28 cellular contexts compared by ENCODE assay signal in genomic region chr16:81067166-81067565, GRCh38. TPM values are rescaled to one million over a fixed set of nuclear protein-coding genes. Genes with fewer than 3 reads are reported as not detected.
DNase-seq lines count a peak whose midpoint lies in the region; ATAC-seq, FAIRE-seq and TF ChIP-seq lines count a peak whose summit lies in the region.
"Had no signal": no experiment of that assay in that cellular context is flagged by ENCODE, and none has a peak within 500 bp of the region (broad histone marks: within the 10 kb centered on the region; RNA-seq: fewer than 3 reads in every experiment).

No MANE protein-coding gene starts in this region.

- H3K27ac ChIP-seq in C4-2B (peak overlapping the region; percentile 88), VCaP (peak overlapping the region; percentile 79), prostate gland (peak overlapping the region; percentile 13 to 59), pancreas (no peak overlapping the region)
- H3K27ac ChIP-seq: GM23248, HL-60, KMS-11, SJCRH30 had no signal

- peak; percentile 5 for DNase-seq in fibroblast of the conjunctiva (ENCODE audit: low read depth)
- DNase-seq in prostate gland (ENCODE audit: low spot score): no peak
- no peak for DNase-seq in pancreas
- DNase-seq in activated effector memory CD4-positive, alpha-beta T cell treated with Interleukin-2 at 50 U/mL for 16 hours: no peak
- no peak for DNase-seq in T-cell
- DNase-seq: 8988T; ACHN; CD4-positive, alpha-beta T cell; DMS53; GM23248; H7; NCI-H1092 treated with DMSO at 0.1 percent for 48 hours; NCI-H1436; NCI-H187; NCI-H2171 treated with DMSO at 0.1 percent for 48 hours; NCI-H345; NCI-H524; NCI-H748 treated with DMSO at 0.1 percent for 48 hours; SJCRH30 had no signal

- TF ChIP-seq CTCF in C4-2B (conservative IDR thresholded peaks at IDR 0.05) (no peak), VCaP (conservative IDR thresholded peaks at IDR 0.05) (no peak), prostate gland (IDR thresholded peaks at IDR 0.05) (no peak), pancreas (IDR thresholded peaks at IDR 0.05) (no peak)

- no peak for FAIRE-seq in pancreas (lab: Jason Lieb, UNC)
- FAIRE-seq: D721Med, G401.6, RCC 7860 had no signal

- no peak for TF ChIP-seq POLR2A in prostate gland (IDR thresholded peaks at IDR 0.05)

- H3K27me3 Mint-ChIP-seq in T-cell: peaks cover 0 to 1% of the 10 kb centered on the region in 2 donors
- H3K27me3 Mint-ChIP-seq: CD4-positive, alpha-beta T cell; IgD-negative memory B cell had no signal

- H3K36me3 ChIP-seq in prostate gland (no peaks in the 10 kb centered on the region), pancreas (no peaks in the 10 kb centered on the region)
- H3K36me3 ChIP-seq: SJCRH30 had no signal

- intact Hi-C loops in prostate gland (cut with DNase I) (no loop called here), pancreas (cut with DNase I) (no loop called here)

- CTCF ChIA-PET in T-cell (lab: Charles Lee): interaction anchor here in 1 of 2 donors (1.4 kb wide), 1 partner anchor 10 kb away, joined by 3 read pairs; the partner anchor contains the start of gene C16orf46

- POLR2A ChIA-PET in T-cell (lab: Charles Lee): no interaction called here

- H3K4me3 ChIP-seq in prostate gland (no peak overlapping the region), pancreas (no peak overlapping the region)
- H3K4me3 ChIP-seq: GM23248, SJCRH30 had no signal

- no peaks in the 10 kb centered on the region for H3K9me3 Mint-ChIP-seq in T-cell
- H3K9me3 Mint-ChIP-seq: CD4-positive, alpha-beta T cell; IgD-negative memory B cell had no signal

- H3K4me1 Mint-ChIP-seq in T-cell: no peaks in the 10 kb centered on the region

- H3K4me1 ChIP-seq in prostate gland (replicated peaks): no peaks in the 10 kb centered on the region
- no peaks in the 10 kb centered on the region for H3K4me1 ChIP-seq in pancreas
- H3K4me1 ChIP-seq: SJCRH30 had no signal

- H3K27me3 ChIP-seq in prostate gland (replicated peaks; ENCODE audit: insufficient read depth) (no peaks in the 10 kb centered on the region), pancreas (no peaks in the 10 kb centered on the region)
- H3K27me3 ChIP-seq: SJCRH30 had no signal

- 15% methylated on average over 1 of the region's 1 CpG for WGBS in prostate gland
- WGBS in pancreas, 2 donors: 93 to 94% methylated on average over 1 of the region's 1 CpG

- no peak overlapping the region for H3K27ac Mint-ChIP-seq in T-cell
- H3K27ac Mint-ChIP-seq: CD4-positive, alpha-beta T cell; IgD-negative memory B cell had no signal

- H3K9me3 ChIP-seq in prostate gland: no peaks in the 10 kb centered on the region
- no peaks in the 10 kb centered on the region for H3K9me3 ChIP-seq in pancreas
- H3K9me3 ChIP-seq: SJCRH30 had no signal

- no peaks in the 10 kb centered on the region for H3K36me3 Mint-ChIP-seq in T-cell

- no peak for ATAC-seq in pancreas
- ATAC-seq in T-cell (replicated peaks in 1 of 4): no peak
- ATAC-seq: Right ventricle myocardium inferior had no signal

- no peak overlapping the region for H3K4me3 Mint-ChIP-seq in T-cell
- H3K4me3 Mint-ChIP-seq: CD4-positive, alpha-beta T cell; IgD-negative memory B cell had no signal

RNA-seq across cellular contexts. Expression of gene C16orf46, which starts 9.9 kb away (rescaled TPM):
- total RNA-seq in prostate gland (10 to 100 TPM in 1 of 2 donors, 1 to 10 TPM in 1; 3.9 to 15.7 TPM), pancreas (under 1 TPM in 5 of 6 donors, not detected in 1; 0.08 to 0.81 (median 0.20) TPM), T-cell (under 1 TPM in 4 of 5 donors, not detected in 1; 0.26 to 0.96 (median 0.36) TPM)
- 1 to 10 TPM in 1 of 2 donors, under 1 TPM in 1; 0.84 to 1.4 TPM for polyA plus RNA-seq in pancreas
- polyA plus RNA-seq: IgD-negative memory B cell had no signal

RNA-seq across cellular contexts. Expression of gene GCSH, which starts 29.0 kb away (rescaled TPM):
- 10 to 100 TPM in 1 of 2 donors, 1 to 10 TPM in 1; 7.6 to 27.5 TPM for total RNA-seq in prostate gland
- 10 to 100 TPM in 3 of 6 donors, 1 to 10 TPM in 3; 7.4 to 18.0 (median 10.7) TPM for total RNA-seq in pancreas
- polyA plus RNA-seq in pancreas: 10 to 100 TPM; 13.0 to 18.7 TPM
- total RNA-seq in T-cell: 1 to 10 TPM; 2.8 to 5.4 (median 4.2) TPM

RNA-seq across cellular contexts. Expression of gene ATMIN, which starts 31.5 kb away (rescaled TPM):
- 10 to 100 TPM; 47.1 to 62.4 TPM for total RNA-seq in prostate gland
- 10 to 100 TPM; 10.4 to 18.8 (median 14.8) TPM for total RNA-seq in pancreas
- 10 to 100 TPM in 1 of 2 donors, 1 to 10 TPM in 1; 6.3 to 10.7 TPM for polyA plus RNA-seq in pancreas
- 10 to 100 TPM; 30.2 to 36.2 (median 31.8) TPM for total RNA-seq in T-cell

Comparison
In these comparisons a context has a peak if more than half of its experiments do, and no peak if none do; other contexts are left out.
1. H3K27ac ChIP-seq: peak in C4-2B (single experiment), VCaP (single experiment) and prostate gland (2 of 2); none in pancreas (0 of 4).